Comparison of ENCODE assay signal across 21 cellular contexts in genomic region chr17:61483778-61484116, GRCh38. TPM values are rescaled to one million over a fixed set of nuclear protein-coding genes. Genes with fewer than 3 reads are reported as not detected.
A peak's percentile ranks its signal among the peaks of the same experiment; 100 is the strongest.
DNase-seq lines count a peak whose midpoint lies in the region; ATAC-seq and TF ChIP-seq lines count a peak whose summit lies in the region.
"Had no signal": no experiment of that assay in that cellular context is flagged by ENCODE, and none has a peak within 500 bp of the region (broad histone marks: within the 10 kb centered on the region; RNA-seq: fewer than 3 reads in every experiment).

No MANE protein-coding gene starts in this region.

- H3K27me3 Mint-ChIP-seq in type B pancreatic cell: peaks cover 72% of the 10 kb centered on the region
- no peaks in the 10 kb centered on the region for H3K27me3 Mint-ChIP-seq in activated naive CD8-positive, alpha-beta T cell treated with anti-CD3 and anti-CD28 coated beads, Interleukin-2, amount 50 U/mL, for 24 hours

- TF ChIP-seq CTCF in HEK293 (tag by site-specific recombination; IDR thresholded peaks at IDR 0.05): no peak
- no peak for TF ChIP-seq CTCF in hepatocyte (IDR thresholded peaks at IDR 0.05; ENCODE audit: poor library complexity)
- TF ChIP-seq CTCF in type B pancreatic cell (conservative IDR thresholded peaks at IDR 0.05): no peak

- no peak overlapping the region for H3K4me3 ChIP-seq in HEK293 (ENCODE audit: low read depth, low read length)
- no peak overlapping the region for H3K4me3 ChIP-seq in hepatocyte
- H3K4me3 ChIP-seq: GM23338 had no signal

- POLR2A ChIA-PET in HEK293 (lab: Yijun Ruan, JAX): interaction anchor here (3.1 kb wide), 1 partner anchor 16 kb away, joined by 12 read pairs; no protein-coding TSS in a partner anchor

- peak; percentile 23 for DNase-seq in D341Med (ENCODE audit: low spot score)
- DNase-seq in hepatocyte (ENCODE audit: low spot score): no peak
- no peak for DNase-seq in type B pancreatic cell (ENCODE audit: extremely low spot score, unreplicated experiment)
- DNase-seq in NCI-H1105 (lab: John Stamatoyannopoulos, UW): no peak
- DNase-seq in activated naive CD8-positive, alpha-beta T cell treated with anti-CD3 and anti-CD28 coated beads, Interleukin-2, amount 50 U/mL, for 24 hours: no peak
- DNase-seq: ACHN; BE2C; C1 segment of cervical spinal cord; CD4-positive, CD25-positive, alpha-beta regulatory T cell; CD8-positive, alpha-beta memory T cell; DMS153; DMS79; GDM1; HCEC 1CT; HFFc6 had no signal

- no peaks in the 10 kb centered on the region for H4K20me1 ChIP-seq in hepatocyte (ENCODE audit: insufficient read depth, poor library complexity, severe bottlenecking)

- H3K9me3 ChIP-seq in HEK293 (ENCODE audit: control insufficient read depth, insufficient read depth, low read depth, low read length) (no peaks in the 10 kb centered on the region), hepatocyte (ENCODE audit: low read depth) (no peaks in the 10 kb centered on the region)
- H3K9me3 ChIP-seq: BE2C, Caco-2 had no signal

- no peaks in the 10 kb centered on the region for H3K9me2 ChIP-seq in hepatocyte (replicated peaks; ENCODE audit: insufficient read depth)

- H2AFZ ChIP-seq in hepatocyte: no peak overlapping the region
- H2AFZ ChIP-seq: GM23338 had no signal

- H3K4me2 ChIP-seq in hepatocyte: no peak overlapping the region
- H3K4me2 ChIP-seq: GM23338 had no signal

- WGBS in hepatocyte (ENCODE audit: low lambda C conversion rate, missing lambda C conversion rate): 64% methylated on average over 2 of the region's 2 CpGs

- H3K27me3 ChIP-seq in hepatocyte: no peaks in the 10 kb centered on the region
- H3K27me3 ChIP-seq: BE2C had no signal

- H3K36me3 Mint-ChIP-seq in type B pancreatic cell: peaks cover 4% of the 10 kb centered on the region
- no peaks in the 10 kb centered on the region for H3K36me3 Mint-ChIP-seq in activated naive CD8-positive, alpha-beta T cell treated with anti-CD3 and anti-CD28 coated beads, Interleukin-2, amount 50 U/mL, for 24 hours (ENCODE audit: low read depth)
- H3K36me3 Mint-ChIP-seq: CD4-positive, CD25-positive, alpha-beta regulatory T cell; CD8-positive, alpha-beta memory T cell had no signal

- no peaks in the 10 kb centered on the region for H3K36me3 ChIP-seq in HEK293 (ENCODE audit: control insufficient read depth in 2 of 2, insufficient read depth in 1 of 2, low read length in 2 of 2)
- H3K36me3 ChIP-seq in hepatocyte (replicated peaks; ENCODE audit: insufficient read depth, low read depth): no peaks in the 10 kb centered on the region
- H3K36me3 ChIP-seq: BE2C had no signal

- peaks cover 14% of the 10 kb centered on the region for H3K4me1 ChIP-seq in HEK293 (ENCODE audit: control insufficient read depth, insufficient read depth, low read length)
- H3K4me1 ChIP-seq in hepatocyte (ENCODE audit: insufficient read depth): peaks cover 31% of the 10 kb centered on the region

- peak overlapping the region; percentile 9 for H3K4me3 Mint-ChIP-seq in type B pancreatic cell
- no peak overlapping the region for H3K4me3 Mint-ChIP-seq in activated naive CD8-positive, alpha-beta T cell treated with anti-CD3 and anti-CD28 coated beads, Interleukin-2, amount 50 U/mL, for 24 hours
- H3K4me3 Mint-ChIP-seq: CD4-positive, CD25-positive, alpha-beta regulatory T cell; CD8-positive, alpha-beta memory T cell; GM23338; HFFc6 had no signal

- ATAC-seq in activated naive CD8-positive, alpha-beta T cell treated with anti-CD3 and anti-CD28 coated beads, Interleukin-2, amount 50 U/mL, for 24 hours: no peak
- ATAC-seq: GM23338 had no signal

- CTCF ChIA-PET in HEK293 (lab: Yijun Ruan, JAX): interaction anchor here (0.9 to 1.3 kb wide), 3 partner anchors 16 to 93 kb away, joined by 4 to 5 read pairs (median 5); no protein-coding TSS in a partner anchor

- no peaks in the 10 kb centered on the region for H3K9me3 Mint-ChIP-seq in type B pancreatic cell
- no peaks in the 10 kb centered on the region for H3K9me3 Mint-ChIP-seq in activated naive CD8-positive, alpha-beta T cell treated with anti-CD3 and anti-CD28 coated beads, Interleukin-2, amount 50 U/mL, for 24 hours
- H3K9me3 Mint-ChIP-seq: CD4-positive, CD25-positive, alpha-beta regulatory T cell; CD8-positive, alpha-beta memory T cell; GM23338; HFFc6 had no signal

- H3K27ac Mint-ChIP-seq in type B pancreatic cell: no peak overlapping the region
- H3K27ac Mint-ChIP-seq in activated naive CD8-positive, alpha-beta T cell treated with anti-CD3 and anti-CD28 coated beads, Interleukin-2, amount 50 U/mL, for 24 hours: no peak overlapping the region
- H3K27ac Mint-ChIP-seq: CD4-positive, CD25-positive, alpha-beta regulatory T cell; GM23338; HFFc6 had no signal

- H3K27ac ChIP-seq in HEK293 (ENCODE audit: extremely low read depth, low read depth, low read length) (no peak overlapping the region), hepatocyte (peak overlapping the region; percentile 11)
- H3K27ac ChIP-seq: HL-60 had no signal

- H3K79me2 ChIP-seq in hepatocyte: no peaks in the 10 kb centered on the region

- peaks cover 46% of the 10 kb centered on the region for H3K4me1 Mint-ChIP-seq in type B pancreatic cell (ENCODE audit: unreplicated experiment)
- no peaks in the 10 kb centered on the region for H3K4me1 Mint-ChIP-seq in activated naive CD8-positive, alpha-beta T cell treated with anti-CD3 and anti-CD28 coated beads, Interleukin-2, amount 50 U/mL, for 24 hours
- H3K4me1 Mint-ChIP-seq: CD4-positive, CD25-positive, alpha-beta regulatory T cell; CD8-positive, alpha-beta memory T cell had no signal

TF ChIP-seq in HEK293, 187 proteins besides CTCF, POLR2A, EP300 and RAD21:
- TF ChIP-seq ZBTB44 (tag by site-specific recombination; IDR thresholded peaks at IDR 0.05): no peak
- no peak for TF ChIP-seq ZNF530 (tag by site-specific recombination; IDR thresholded peaks at IDR 0.05; ENCODE audit: low read depth)
- TF ChIP-seq ZNF18 (tag by site-specific recombination; IDR thresholded peaks at IDR 0.05): peak; percentile 75

RNA-seq across cellular contexts. Expression of gene TBX4, which starts 31.5 kb away (rescaled TPM):
- 15.4 and 36.2 TPM in 2 replicates for total RNA-seq in hepatocyte
- 11.6 and 13.9 TPM in 2 replicates for polyA plus RNA-seq in hepatocyte
- 0.45 and 1.8 TPM in 2 replicates for total RNA-seq in type B pancreatic cell (ENCODE audit: low replicate concordance)
- total RNA-seq: CD4-positive, CD25-positive, alpha-beta regulatory T cell; CD8-positive, alpha-beta memory T cell; Daoy; GM23338; HT1080 had no signal
- polyA plus RNA-seq: CD4-positive, CD25-positive, alpha-beta regulatory T cell; CD8-positive, alpha-beta memory T cell; GM23338 had no signal
